37 cellular contexts compared by ENCODE assay signal in the genomic region with DNA sequence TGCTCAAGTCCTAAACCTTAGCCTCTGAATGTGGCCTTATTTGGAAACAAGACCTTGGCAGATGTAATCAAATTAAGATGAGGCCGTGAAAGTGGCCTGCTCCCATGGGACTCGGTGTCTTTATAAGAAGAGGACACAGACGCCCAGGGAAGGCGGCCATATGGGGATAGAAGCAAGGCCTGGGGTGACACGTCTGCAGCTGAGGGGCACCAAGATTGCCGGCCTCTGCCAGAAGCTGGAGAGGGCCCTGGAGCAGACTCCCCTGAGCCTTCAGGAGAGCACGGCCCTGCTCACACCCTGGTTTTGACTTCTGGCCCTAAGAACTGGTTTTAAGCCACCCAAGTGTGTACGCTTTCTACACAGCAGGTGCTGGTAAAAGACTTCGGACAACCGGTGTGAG. TPM values are rescaled to one million over a fixed set of nuclear protein-coding genes. Genes with fewer than 3 reads are reported as not detected.
"Had no signal": no experiment of that assay in that cellular context is flagged by ENCODE, and none has a peak within 500 bp of the region (broad histone marks: within the 10 kb centered on the region; RNA-seq: fewer than 3 reads in every experiment).

No MANE protein-coding gene starts in this region.

- H3K36me3 ChIP-seq: MG63 had no signal

- H3K27ac ChIP-seq: KMS-11 had no signal

- H3K9me3 ChIP-seq: MG63 had no signal

- DNase-seq: Karpas-422, MG63, MM.1S, MV-4-11, NCI-H1048, NCI-H1092, NCI-H1092 treated with DMSO at 0.1 percent for 48 hours, NCI-H1105, NCI-H1105 treated with DMSO at 0.1 percent for 48 hours, NCI-H1417, NCI-H1417 treated with DMSO at 0.1 percent for 48 hours, NCI-H1436, NCI-H1436 treated with DMSO at 0.1 percent for 48 hours, NCI-H146, NCI-H1694, NCI-H1694 treated with DMSO at 0.1 percent for 48 hours, NCI-H187, NCI-H187 treated with DMSO at 0.1 percent for 48 hours, NCI-H1930, NCI-H2029, NCI-H2029 treated with DMSO at 0.1 percent for 48 hours, NCI-H2081, NCI-H2081 treated with DMSO at 0.1 percent for 48 hours, NCI-H2107, NCI-H2171, NCI-H2171 treated with DMSO at 0.1 percent for 48 hours, NCI-H2227 treated with DMSO at 0.1 percent for 48 hours, NCI-H226, NCI-H345, NCI-H446, NCI-H446 treated with DMSO at 0.1 percent for 48 hours, NCI-H510A, NCI-H510A treated with DMSO at 0.1 percent for 48 hours had no signal

- H3K4me3 ChIP-seq: MG63 had no signal

RNA-seq across cellular contexts. Expression of a gene that starts 29.2 kb away (rescaled TPM):
- total RNA-seq: LHCN-M2, M059J, MCF 10A had no signal
